22 cellular contexts compared by ENCODE assay signal in the genomic region with DNA sequence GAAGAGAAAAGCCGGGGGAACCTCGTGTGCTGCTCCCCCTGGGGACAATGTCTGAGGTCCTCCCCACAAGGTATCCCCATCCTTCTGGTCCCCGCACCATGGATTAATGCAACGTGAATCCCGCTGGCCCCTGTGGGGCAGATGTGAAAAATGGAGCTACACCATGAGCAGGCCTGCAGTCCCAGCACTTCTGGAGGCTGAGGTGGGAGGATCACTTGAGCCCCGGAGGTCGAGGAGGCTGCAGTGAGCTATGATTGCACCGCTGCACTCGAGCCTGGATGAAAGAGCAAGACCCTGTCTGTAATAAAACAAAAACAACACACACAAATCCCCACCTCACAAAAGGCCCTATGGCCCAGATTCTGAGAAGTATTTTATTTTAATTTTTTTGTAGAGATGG. TPM values are rescaled to one million over a fixed set of nuclear protein-coding genes. Genes with fewer than 3 reads are reported as not detected.
DNase-seq lines count a peak whose midpoint lies in the region; ATAC-seq, FAIRE-seq and TF ChIP-seq lines count a peak whose summit lies in the region.
"Had no signal": no experiment of that assay in that cellular context is flagged by ENCODE, and none has a peak within 500 bp of the region (broad histone marks: within the 10 kb centered on the region; RNA-seq: fewer than 3 reads in every experiment).

No MANE protein-coding gene starts in this region.

- no TSS peak for BruUV-seq in K562 (replicated peaks; lab: Mats Ljungman, UMichigan)

- no peaks in the 10 kb centered on the region for H3K9me3 ChIP-seq in left ventricle myocardium inferior (replicated peaks)
- no peaks in the 10 kb centered on the region for H3K9me3 ChIP-seq in heart right ventricle
- H3K9me3 ChIP-seq in K562 (replicated peaks; ENCODE audit: control insufficient read depth, insufficient read depth, low read depth, low read length) = no peaks in the 10 kb centered on the region
- no peaks in the 10 kb centered on the region for H3K9me3 ChIP-seq in neutrophil
- H3K9me3 ChIP-seq in vagina = no peaks in the 10 kb centered on the region
- H3K9me3 ChIP-seq: A549 had no signal

- H3K27ac ChIP-seq in left ventricle myocardium inferior (replicated peaks) (peak overlapping the region; percentile 87), heart right ventricle (peak overlapping the region in 2 of 10 donors; percentile 74 to 79), K562 (ENCODE audit: extremely low read depth, low read depth, low read length) (no peak overlapping the region), neutrophil (peak overlapping the region; percentile 87), vagina (peak overlapping the region; percentile 92)
- H3K27ac ChIP-seq: 22Rv1, C4-2B had no signal

- no peaks in the 10 kb centered on the region for H4K20me1 ChIP-seq in K562 (replicated peaks; ENCODE audit: control insufficient read depth, insufficient read depth, low read length)

- H3K4me2 ChIP-seq in K562 (ENCODE audit: insufficient read depth, low read length) = no peak overlapping the region

- no peak for DNase-seq in left ventricle myocardium inferior
- DNase-seq in heart right ventricle = no peak
- DNase-seq in K562 (ENCODE audit: extremely low read depth in 1 of 4, low spot score in 3 of 4) = no peak
- DNase-seq in vagina (ENCODE audit: extremely low spot score in 2 of 2) = no peak
- no peak for DNase-seq in HuH-7 (ENCODE audit: low spot score)
- DNase-seq: AML-193; CD4-positive, alpha-beta memory T cell; DMS153; DMS79; GDM1; GOT3; H7; IMR-90 had no signal

- H3K4me1 ChIP-seq in left ventricle myocardium inferior (peaks cover 22% of the 10 kb centered on the region), heart right ventricle (peaks cover 0 to 35% (median 7%) of the 10 kb centered on the region in 9 donors), K562 (replicated peaks in 1 of 2; ENCODE audit: control insufficient read depth in 2 of 2, insufficient read depth in 2 of 2, low read length in 2 of 2) (peaks cover 18 to 58% of the 10 kb centered on the region in 2 experiments), neutrophil (ENCODE audit: control insufficient read depth in 1 of 2, insufficient read depth in 1 of 2, low read depth in 1 of 2, low read length in 1 of 2) (peaks cover 51 to 52% of the 10 kb centered on the region in 2 experiments), vagina (peaks cover 46% of the 10 kb centered on the region)

- intact Hi-C loops in left ventricle myocardium inferior (cut with micrococcal nuclease) = no loop called here
- intact Hi-C loops in heart right ventricle (cut with DNase I) = loop anchor here in 5 of 10 donors (5.0 to 10.0 kb wide), 7 partner anchors 59 to 127 kb away; a partner anchor contains a TSS
- intact Hi-C loops in K562 (cut with micrococcal nuclease) = no loop called here
- intact Hi-C loops in vagina (cut with DNase I) = loop anchor here (5.0 kb wide), 1 partner anchor 64 kb away; no protein-coding TSS in a partner anchor

- H3K79me2 ChIP-seq in K562 (ENCODE audit: control insufficient read depth, insufficient read depth, low read length) = peaks cover 7% of the 10 kb centered on the region

- no peak for ATAC-seq in heart right ventricle
- ATAC-seq in K562 = no peak
- no peak for ATAC-seq in HG03095 (IDR thresholded peaks at IDR 0.05; ENCODE audit: unreplicated experiment)
- ATAC-seq: A549, HCT116 had no signal

- TF ChIP-seq CTCF in left ventricle myocardium inferior (IDR thresholded peaks at IDR 0.05; ENCODE audit: borderline replicate concordance) (no peak), heart right ventricle (IDR thresholded peaks at IDR 0.05) (no peak), K562 (IDR thresholded peaks at IDR 0.05 in 2 of 3, conservative IDR thresholded peaks at IDR 0.05 in 1 of 3; ENCODE audit: insufficient read depth in 2 of 3, low read depth in 1 of 3, low read length in 3 of 3) (no peak), neutrophil (IDR thresholded peaks at IDR 0.05) (no peak), vagina (IDR thresholded peaks at IDR 0.05) (no peak)

- CTCF ChIA-PET in K562 (lab: Yijun Ruan, JAX; ENCODE audit: low intra/inter-chr PET ratio) = interaction anchor here (0.5 kb wide), 1 partner anchor 124 kb away, joined by 3 read pairs; no protein-coding TSS in a partner anchor

- H3K27me3 ChIP-seq in left ventricle myocardium inferior (ENCODE audit: low read depth) = peaks cover 73% of the 10 kb centered on the region
- H3K27me3 ChIP-seq in heart right ventricle = peaks cover 0 to 62% (median 44%) of the 10 kb centered on the region in 7 donors
- H3K27me3 ChIP-seq in K562 (ENCODE audit: control insufficient read depth in 2 of 2, insufficient read depth in 2 of 2, low read length in 2 of 2) = no peaks in the 10 kb centered on the region
- H3K27me3 ChIP-seq in neutrophil = peaks cover 48% of the 10 kb centered on the region
- H3K27me3 ChIP-seq in vagina = no peaks in the 10 kb centered on the region

- no peak for FAIRE-seq in K562 (lab: Jason Lieb, UNC)
- FAIRE-seq: A549 had no signal

- TF ChIP-seq RAD21 in K562 (CRISPR knock-in tag; conservative IDR thresholded peaks at IDR 0.05 in 1 of 2, IDR thresholded peaks at IDR 0.05 in 1 of 2) = no peak

- WGBS in heart right ventricle, 2 donors = 77 to 81% methylated on average over 9 of the region's 9 CpGs
- 69% methylated on average over 9 of the region's 9 CpGs for WGBS in K562 (ENCODE audit: insufficient coverage, low coverage, missing lambda C conversion rate)

- H3K36me3 ChIP-seq in left ventricle myocardium inferior (no peaks in the 10 kb centered on the region), heart right ventricle (no peaks in the 10 kb centered on the region), K562 (ENCODE audit: control insufficient read depth, insufficient read depth, low read length) (no peaks in the 10 kb centered on the region), neutrophil (no peaks in the 10 kb centered on the region), vagina (no peaks in the 10 kb centered on the region)

- no peak overlapping the region for H3K4me3 ChIP-seq in left ventricle myocardium inferior
- H3K4me3 ChIP-seq in heart right ventricle = no peak overlapping the region
- no peak overlapping the region for H3K4me3 ChIP-seq in K562
- H3K4me3 ChIP-seq in neutrophil (ENCODE audit: low read depth in 1 of 2, low read length in 1 of 2) = no peak overlapping the region
- no peak overlapping the region for H3K4me3 ChIP-seq in vagina
- H3K4me3 ChIP-seq: A549 had no signal

- POLR2A ChIA-PET in K562 (lab: Yijun Ruan, JAX) = interaction anchor here (1.0 kb wide), 1 partner anchor 10 kb away, joined by 3 read pairs; no protein-coding TSS in a partner anchor

- in situ Hi-C loops in K562 (cut with MboI) = loop anchor here (5.0 kb wide), 1 partner anchor 91 kb away; no protein-coding TSS in a partner anchor

- H3K9me1 ChIP-seq in K562 (ENCODE audit: control insufficient read depth, insufficient read depth, low read length) = no peaks in the 10 kb centered on the region

- TF ChIP-seq POLR2A in K562 (conservative IDR thresholded peaks at IDR 0.05) (no peak), vagina (IDR thresholded peaks at IDR 0.05) (no peak)

- no peak overlapping the region for H3K9ac ChIP-seq in K562 (ENCODE audit: insufficient read depth in 1 of 2, low read depth in 2 of 2, low read length in 2 of 2)

- H2AFZ ChIP-seq in K562 (ENCODE audit: low read depth, low read length) = no peak overlapping the region

- no peak for TF ChIP-seq EP300 in K562 (IDR thresholded peaks at IDR 0.05; ENCODE audit: low read length)

RNA-seq across cellular contexts. Expression of a gene that starts 1.2 kb away (rescaled TPM):
- total RNA-seq in left ventricle myocardium inferior = 200 TPM
- total RNA-seq in heart right ventricle = 100 to 1,000 TPM in 4 of 10 donors, 10 to 100 TPM in 6; 21.1 to 326 (median 72.5) TPM
- 100 to 1,000 TPM; 567 to 583 TPM for polyA plus RNA-seq in heart right ventricle
- 11.2 and 25.3 TPM in 2 replicates for total RNA-seq in K562 (2011; cell fraction: chromatin; rRNA removed; ENCODE audit: low replicate concordance)
- total RNA-seq in K562 (2011; cell fraction: nucleolus; rRNA removed) = 23.0 and 26.8 TPM in 2 replicates
- 13.6 and 23.8 TPM in 2 replicates for total RNA-seq in K562 (2011; cell fraction: nucleoplasm; rRNA removed)
- total RNA-seq in K562 (2014; rRNA removed) = 59.4 and 80.2 TPM in 2 replicates
- total RNA-seq in K562 (2014; rRNA removed; fragmentation: Illumina TruSeq; extraction: Trizol) = 3.1 TPM in 2 replicates
- 7.6 and 9.6 TPM in 2 replicates for total RNA-seq in K562 (2015; rRNA removed; fragmentation: Illumina TruSeq; extraction: Trizol)
- total RNA-seq in K562 (2021) = 49.3 and 50.9 TPM in 2 replicates
- 8.5 and 12.1 TPM in 2 replicates for polyA plus RNA-seq in K562 (2011; rRNA removed)
- 26.8 and 158 TPM in 2 replicates for polyA plus RNA-seq in K562 (2011; cell fraction: cytosol; rRNA removed)
- 8.1 and 19.5 TPM in 2 replicates for polyA plus RNA-seq in K562 (2011; cell fraction: nucleus; rRNA removed)
- polyA plus RNA-seq in K562 (2012) = 35.9 and 45.0 TPM in 2 replicates
- polyA plus RNA-seq in K562 (2014; fragmentation: Illumina TruSeq; extraction: Trizol) = 2.6 and 3.6 TPM in 2 replicates
- polyA plus RNA-seq in K562 (2014; fragmentation: Nextera tagmentation; extraction: Ambion mirVana) = under 1 TPM; 0.52 to 0.63 TPM
- 52.0 and 54.1 TPM in 2 replicates for polyA plus RNA-seq in K562 (2014; rRNA removed)
- 1.4 and 2.4 TPM in 2 replicates for polyA minus RNA-seq in K562 (2011; rRNA and poly(A)+ RNA removed)
- 20.8 and 31.8 TPM in 2 replicates for polyA minus RNA-seq in K562 (2011; cell fraction: cytosol; rRNA and poly(A)+ RNA removed)
- polyA minus RNA-seq in K562 (2011; cell fraction: nucleus; rRNA and poly(A)+ RNA removed) = 6.1 and 7.4 TPM in 2 replicates
- 2,325 TPM for total RNA-seq in vagina

RNA-seq across cellular contexts. Expression of a gene that starts 6.2 kb away (rescaled TPM):
- total RNA-seq in left ventricle myocardium inferior (0.58 TPM), heart right ventricle (1 to 10 TPM in 3 of 10 donors, under 1 TPM in 4, not detected in 3; 0.26 to 2.8 (median 0.76) TPM), K562 (2014; rRNA removed) (0.37 TPM in 1 of 2 replicates, not detected in the other), K562 (2014; rRNA removed; fragmentation: Illumina TruSeq; extraction: Trizol) (not detected in 2 replicates), K562 (2015; rRNA removed; fragmentation: Illumina TruSeq; extraction: Trizol) (not detected in 2 replicates), K562 (2021) (not detected in 2 replicates), vagina (not detected)
- polyA plus RNA-seq in heart right ventricle (1 to 10 TPM; 3.0 to 5.4 TPM), K562 (2011; rRNA removed) (not detected in 2 replicates), K562 (2014; fragmentation: Illumina TruSeq; extraction: Trizol) (not detected in 2 replicates), K562 (2014; fragmentation: Nextera tagmentation; extraction: Ambion mirVana) (not detected), K562 (2014; rRNA removed) (not detected in 2 replicates)
- total RNA-seq in K562 (2011; cell fraction: chromatin; rRNA removed; ENCODE audit: low replicate concordance) = not detected in 2 replicates
- not detected in 2 replicates for total RNA-seq in K562 (2011; cell fraction: nucleolus; rRNA removed)
- total RNA-seq in K562 (2011; cell fraction: nucleoplasm; rRNA removed) = not detected in 2 replicates
- polyA plus RNA-seq in K562 (2011; cell fraction: cytosol; rRNA removed) = not detected in 2 replicates
- polyA plus RNA-seq in K562 (2011; cell fraction: nucleus; rRNA removed) = not detected in 2 replicates
- polyA plus RNA-seq in K562 (2012) = not detected in 2 replicates
- not detected in 2 replicates for polyA minus RNA-seq in K562 (2011; rRNA and poly(A)+ RNA removed)
- polyA minus RNA-seq in K562 (2011; cell fraction: cytosol; rRNA and poly(A)+ RNA removed) = not detected in 2 replicates
- polyA minus RNA-seq in K562 (2011; cell fraction: nucleus; rRNA and poly(A)+ RNA removed) = not detected in 2 replicates
- total RNA-seq: CD4-positive, alpha-beta memory T cell; Daoy; H7; HT-29; IMR-90 had no signal
- polyA plus RNA-seq: CD4-positive, alpha-beta memory T cell had no signal

RNA-seq across cellular contexts. Expression of a gene that starts 17.5 kb away (rescaled TPM):
- total RNA-seq in left ventricle myocardium inferior (not detected), heart right ventricle (not detected), K562 (2014; rRNA removed) (0.14 and 0.69 TPM in 2 replicates), K562 (2014; rRNA removed; fragmentation: Illumina TruSeq; extraction: Trizol) (0.19 TPM in 1 of 2 replicates, not detected in the other), K562 (2015; rRNA removed; fragmentation: Illumina TruSeq; extraction: Trizol) (0.36 and 0.41 TPM in 2 replicates), K562 (2021) (0.60 and 0.86 TPM in 2 replicates), vagina (not detected)
- polyA plus RNA-seq in heart right ventricle (under 1 TPM in 1 of 2 donors, not detected in 1; 0.12 TPM), K562 (2011; rRNA removed) (0.60 and 1.4 TPM in 2 replicates), K562 (2014; fragmentation: Illumina TruSeq; extraction: Trizol) (0.25 and 0.43 TPM in 2 replicates), K562 (2014; fragmentation: Nextera tagmentation; extraction: Ambion mirVana) (not detected), K562 (2014; rRNA removed) (0.50 TPM in 1 of 2 replicates, not detected in the other)
- total RNA-seq in K562 (2011; cell fraction: chromatin; rRNA removed; ENCODE audit: low replicate concordance) = not detected in 2 replicates
- total RNA-seq in K562 (2011; cell fraction: nucleolus; rRNA removed) = 0.50 TPM in 1 of 2 replicates, not detected in the other
- total RNA-seq in K562 (2011; cell fraction: nucleoplasm; rRNA removed) = 0.37 TPM in 1 of 2 replicates, not detected in the other
- polyA plus RNA-seq in K562 (2011; cell fraction: cytosol; rRNA removed) = 3.3 and 5.8 TPM in 2 replicates
- 1.3 and 1.6 TPM in 2 replicates for polyA plus RNA-seq in K562 (2011; cell fraction: nucleus; rRNA removed)
- 0.55 and 1.3 TPM in 2 replicates for polyA plus RNA-seq in K562 (2012)
- polyA minus RNA-seq in K562 (2011; rRNA and poly(A)+ RNA removed) = not detected in 2 replicates
- polyA minus RNA-seq in K562 (2011; cell fraction: cytosol; rRNA and poly(A)+ RNA removed) = 1.4 TPM in 1 of 2 replicates, not detected in the other
- not detected in 2 replicates for polyA minus RNA-seq in K562 (2011; cell fraction: nucleus; rRNA and poly(A)+ RNA removed)
- total RNA-seq: CD4-positive, alpha-beta memory T cell; Daoy; HT-29; IMR-90 had no signal
- polyA plus RNA-seq: BJ; CD4-positive, alpha-beta memory T cell; IMR-90 had no signal

RNA-seq across cellular contexts. Expression of a gene that starts 30.6 kb away (rescaled TPM):
- total RNA-seq in left ventricle myocardium inferior (not detected), heart right ventricle (1 to 10 TPM in 1 of 10 donors, not detected in 9; 1.7 TPM), K562 (2014; rRNA removed) (0.33 and 0.73 TPM in 2 replicates), K562 (2014; rRNA removed; fragmentation: Illumina TruSeq; extraction: Trizol) (not detected in 2 replicates), K562 (2015; rRNA removed; fragmentation: Illumina TruSeq; extraction: Trizol) (0.19 and 0.29 TPM in 2 replicates), K562 (2021) (1.4 and 1.7 TPM in 2 replicates), vagina (not detected)
- polyA plus RNA-seq in heart right ventricle (under 1 TPM in 1 of 2 donors, not detected in 1; 0.06 TPM), K562 (2011; rRNA removed) (0.39 and 0.87 TPM in 2 replicates), K562 (2014; fragmentation: Illumina TruSeq; extraction: Trizol) (0.45 and 0.51 TPM in 2 replicates), K562 (2014; fragmentation: Nextera tagmentation; extraction: Ambion mirVana) (not detected), K562 (2014; rRNA removed) (1.9 and 3.3 TPM in 2 replicates)
- total RNA-seq in K562 (2011; cell fraction: chromatin; rRNA removed; ENCODE audit: low replicate concordance) = 3.4 and 6.7 TPM in 2 replicates
- total RNA-seq in K562 (2011; cell fraction: nucleolus; rRNA removed) = 4.3 and 4.6 TPM in 2 replicates
- 3.1 and 6.0 TPM in 2 replicates for total RNA-seq in K562 (2011; cell fraction: nucleoplasm; rRNA removed)
- 0.60 and 0.94 TPM in 2 replicates for polyA plus RNA-seq in K562 (2011; cell fraction: cytosol; rRNA removed)
- polyA plus RNA-seq in K562 (2011; cell fraction: nucleus; rRNA removed) = 6.4 and 9.5 TPM in 2 replicates
- 1.5 and 9.7 TPM in 2 replicates for polyA plus RNA-seq in K562 (2012)
- polyA minus RNA-seq in K562 (2011; rRNA and poly(A)+ RNA removed) = not detected in 2 replicates
- 1.1 TPM in 1 of 2 replicates, not detected in the other for polyA minus RNA-seq in K562 (2011; cell fraction: cytosol; rRNA and poly(A)+ RNA removed)
- polyA minus RNA-seq in K562 (2011; cell fraction: nucleus; rRNA and poly(A)+ RNA removed) = 0.78 and 0.81 TPM in 2 replicates
- total RNA-seq: CD4-positive, alpha-beta memory T cell; Daoy; HT-29; IMR-90 had no signal
- polyA plus RNA-seq: CD4-positive, alpha-beta memory T cell had no signal

RNA-seq across cellular contexts. Expression of a gene that starts 34.7 kb away (rescaled TPM):
- total RNA-seq in left ventricle myocardium inferior (19.4 TPM), heart right ventricle (10 to 100 TPM; 17.6 to 37.4 (median 26.2) TPM), K562 (2014; rRNA removed) (15.6 and 22.1 TPM in 2 replicates), K562 (2014; rRNA removed; fragmentation: Illumina TruSeq; extraction: Trizol) (1.2 and 1.8 TPM in 2 replicates), K562 (2015; rRNA removed; fragmentation: Illumina TruSeq; extraction: Trizol) (8.6 and 9.3 TPM in 2 replicates), K562 (2021) (59.6 and 59.9 TPM in 2 replicates), vagina (46.9 TPM)
- polyA plus RNA-seq in heart right ventricle (10 to 100 TPM; 31.0 to 42.9 TPM), K562 (2011; rRNA removed) (10.3 and 26.2 TPM in 2 replicates), K562 (2014; fragmentation: Illumina TruSeq; extraction: Trizol) (7.1 and 20.0 TPM in 2 replicates), K562 (2014; fragmentation: Nextera tagmentation; extraction: Ambion mirVana) (1 to 10 TPM in 1 of 2 experiments, under 1 TPM in 1; 0.89 to 1.3 TPM), K562 (2014; rRNA removed) (21.2 and 30.2 TPM in 2 replicates)
- total RNA-seq in K562 (2011; cell fraction: chromatin; rRNA removed; ENCODE audit: low replicate concordance) = 28.6 and 108 TPM in 2 replicates
- 71.0 and 80.0 TPM in 2 replicates for total RNA-seq in K562 (2011; cell fraction: nucleolus; rRNA removed)
- 33.8 and 41.3 TPM in 2 replicates for total RNA-seq in K562 (2011; cell fraction: nucleoplasm; rRNA removed)
- 36.6 and 87.3 TPM in 2 replicates for polyA plus RNA-seq in K562 (2011; cell fraction: cytosol; rRNA removed)
- 34.7 and 60.1 TPM in 2 replicates for polyA plus RNA-seq in K562 (2011; cell fraction: nucleus; rRNA removed)
- 34.1 and 52.5 TPM in 2 replicates for polyA plus RNA-seq in K562 (2012)
- 10.3 and 15.6 TPM in 2 replicates for polyA minus RNA-seq in K562 (2011; rRNA and poly(A)+ RNA removed)
- 72.1 and 84.4 TPM in 2 replicates for polyA minus RNA-seq in K562 (2011; cell fraction: cytosol; rRNA and poly(A)+ RNA removed)
- polyA minus RNA-seq in K562 (2011; cell fraction: nucleus; rRNA and poly(A)+ RNA removed) = 33.7 and 37.4 TPM in 2 replicates
